Comparison of ENCODE assay signal across 8 cellular contexts in the genomic region with DNA sequence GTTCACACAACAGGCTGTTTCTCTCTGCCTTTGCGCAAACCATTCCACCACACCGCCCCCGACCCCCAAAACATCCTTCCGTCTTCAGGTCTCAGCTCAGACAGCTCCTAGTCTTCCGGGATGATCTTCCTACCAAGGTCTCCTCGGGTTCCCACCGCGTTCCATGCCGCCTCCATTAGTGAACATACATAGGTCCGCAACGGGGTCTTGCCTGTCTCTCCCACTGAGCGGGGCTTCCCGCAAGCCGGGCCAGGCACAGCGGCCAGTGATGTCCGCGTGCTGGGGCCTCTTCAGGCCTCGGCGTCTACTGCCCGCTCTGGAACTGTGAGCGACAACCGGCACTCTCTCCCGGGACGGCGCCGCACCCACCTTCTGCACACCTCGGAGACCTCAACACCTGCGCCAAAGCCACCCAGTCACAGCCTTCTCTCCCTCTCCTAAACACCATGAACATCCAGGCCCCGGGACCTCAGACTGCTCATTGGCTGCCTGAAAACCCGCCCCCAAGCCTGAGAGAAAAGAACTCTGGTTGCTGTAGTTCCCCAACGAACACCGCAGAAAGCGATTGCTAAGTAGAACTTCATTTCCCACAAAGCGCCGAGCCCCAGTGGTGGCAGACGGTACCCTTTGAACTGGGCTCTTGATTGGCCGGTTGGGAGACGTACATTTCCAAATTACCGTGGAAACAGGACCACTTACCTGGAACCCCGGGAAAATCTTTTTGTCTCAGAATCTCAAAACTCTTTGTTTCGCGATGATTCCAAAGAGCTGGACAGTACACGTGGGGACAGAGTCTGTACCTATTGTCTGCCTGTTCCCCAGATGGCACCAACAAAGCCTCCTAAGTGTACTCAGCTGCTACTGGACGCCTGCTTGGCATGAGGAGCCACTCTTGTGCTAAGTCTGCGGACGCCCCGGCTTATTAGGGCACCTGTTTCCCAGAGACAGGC. TPM values are rescaled to one million over a fixed set of nuclear protein-coding genes. Genes with fewer than 3 reads are reported as not detected.
DNase-seq lines count a peak whose midpoint lies in the region; ATAC-seq and TF ChIP-seq lines count a peak whose summit lies in the region.

No MANE protein-coding gene starts in this region.

- peak overlapping the region; percentile 55 for H3K27ac Mint-ChIP-seq in activated naive CD8-positive, alpha-beta T cell treated with anti-CD3 and anti-CD28 coated beads for 36 hours

- peak; percentile 99 for DNase-seq in DMS53 treated with DMSO at 0.1 percent for 48 hours (lab: John Stamatoyannopoulos, UW; ENCODE audit: unreplicated experiment)
- DNase-seq in Kasumi-1 (lab: John Stamatoyannopoulos, UW) = peak; percentile 94 to 96
- peak; percentile 92 for DNase-seq in SK-N-DZ (ENCODE audit: low spot score)
- DNase-seq in activated naive CD8-positive, alpha-beta T cell treated with anti-CD3 and anti-CD28 coated beads for 36 hours = peak; percentile 86
- DNase-seq in cardiac muscle cell (ENCODE audit: low read depth in 1 of 2, low spot score in 1 of 2) = peak; percentile 95
- peak; percentile 79 to 88 (median 83) for DNase-seq in ovary

- intact Hi-C loops in ovary (cut with DNase I) = no loop called here

- peak overlapping the region; percentile 56 for H3K4me3 ChIP-seq in cardiac muscle cell
- peak overlapping the region; percentile 73 for H3K4me3 ChIP-seq in ovary
- peak overlapping the region; percentile 73 for H3K4me3 ChIP-seq in thymus (ENCODE audit: low read length)

- peak; percentile 92 for ATAC-seq in GM21619 (IDR thresholded peaks at IDR 0.05; ENCODE audit: unreplicated experiment)

- no peak for TF ChIP-seq POLR2A in ovary (IDR thresholded peaks at IDR 0.05)

- H3K36me3 Mint-ChIP-seq in activated naive CD8-positive, alpha-beta T cell treated with anti-CD3 and anti-CD28 coated beads for 36 hours = peaks cover 14% of the 10 kb centered on the region

- H3K4me1 Mint-ChIP-seq in activated naive CD8-positive, alpha-beta T cell treated with anti-CD3 and anti-CD28 coated beads for 36 hours = peaks cover 10% of the 10 kb centered on the region

- H3K4me1 ChIP-seq in cardiac muscle cell (ENCODE audit: low read depth) = no peaks in the 10 kb centered on the region
- H3K4me1 ChIP-seq in ovary (ENCODE audit: insufficient read depth) = peaks cover 4% of the 10 kb centered on the region
- H3K4me1 ChIP-seq in thymus (ENCODE audit: control insufficient read depth, insufficient read depth, low read length) = peaks cover 11% of the 10 kb centered on the region

- TF ChIP-seq CTCF in cardiac muscle cell (IDR thresholded peaks at IDR 0.05; ENCODE audit: low read depth, low read length) (no peak), ovary (IDR thresholded peaks at IDR 0.05) (no peak)

- peak overlapping the region; percentile 47 for H3K27ac ChIP-seq in cardiac muscle cell
- peak overlapping the region in 1 of 2 donors; percentile 61 for H3K27ac ChIP-seq in ovary
- peak overlapping the region; percentile 74 for H3K27ac ChIP-seq in thymus (ENCODE audit: low read depth)

- 3 to 7% (median 4%) methylated on average over 47 of the region's 47 CpGs for WGBS in ovary, 3 donors
- WGBS in thymus = 11% methylated on average over 47 of the region's 47 CpGs

- peaks cover 14% of the 10 kb centered on the region for H3K36me3 ChIP-seq in cardiac muscle cell
- no peaks in the 10 kb centered on the region for H3K36me3 ChIP-seq in ovary
- H3K36me3 ChIP-seq in thymus (ENCODE audit: control insufficient read depth, insufficient read depth) = peaks cover 36% of the 10 kb centered on the region

- no peak for TF ChIP-seq EP300 in ovary (IDR thresholded peaks at IDR 0.05)

- no peaks in the 10 kb centered on the region for H3K27me3 Mint-ChIP-seq in activated naive CD8-positive, alpha-beta T cell treated with anti-CD3 and anti-CD28 coated beads for 36 hours

- H3K27me3 ChIP-seq in cardiac muscle cell = no peaks in the 10 kb centered on the region
- no peaks in the 10 kb centered on the region for H3K27me3 ChIP-seq in ovary
- no peaks in the 10 kb centered on the region for H3K27me3 ChIP-seq in thymus (ENCODE audit: control insufficient read depth, insufficient read depth)

- no peaks in the 10 kb centered on the region for H3K9me3 Mint-ChIP-seq in activated naive CD8-positive, alpha-beta T cell treated with anti-CD3 and anti-CD28 coated beads for 36 hours

- no peaks in the 10 kb centered on the region for H3K9me3 ChIP-seq in cardiac muscle cell (ENCODE audit: low read depth)
- no peaks in the 10 kb centered on the region for H3K9me3 ChIP-seq in ovary
- no peaks in the 10 kb centered on the region for H3K9me3 ChIP-seq in thymus (ENCODE audit: control insufficient read depth)

- no peak overlapping the region for H3K4me3 Mint-ChIP-seq in activated naive CD8-positive, alpha-beta T cell treated with anti-CD3 and anti-CD28 coated beads for 36 hours

RNA-seq across cellular contexts. Expression of a gene that starts 9.5 kb away (rescaled TPM):
- polyA plus RNA-seq in SK-N-DZ (2014; cell fraction: cytosol; rRNA removed) = 15.3 and 18.4 TPM in 2 replicates
- polyA plus RNA-seq in SK-N-DZ (2014; cell fraction: nucleus; rRNA removed) = 9.5 and 16.3 TPM in 2 replicates
- total RNA-seq in activated naive CD8-positive, alpha-beta T cell treated with anti-CD3 and anti-CD28 coated beads for 36 hours = 1 to 10 TPM; 3.8 to 4.9 TPM
- total RNA-seq in cardiac muscle cell (19.2 and 28.6 TPM in 2 replicates), ovary (10 to 100 TPM; 10.1 to 17.8 (median 13.4) TPM)
- polyA plus RNA-seq in cardiac muscle cell (22.0 and 31.4 TPM in 2 replicates), ovary (10 to 100 TPM; 18.1 to 31.0 TPM), thymus (19.0 TPM)

RNA-seq across cellular contexts. Expression of a gene that starts 21.8 kb away (rescaled TPM):
- polyA plus RNA-seq in SK-N-DZ (2014; cell fraction: cytosol; rRNA removed) = 434 and 468 TPM in 2 replicates
- polyA plus RNA-seq in SK-N-DZ (2014; cell fraction: nucleus; rRNA removed) = 167 and 185 TPM in 2 replicates
- 100 to 1,000 TPM; 925 to 936 TPM for total RNA-seq in activated naive CD8-positive, alpha-beta T cell treated with anti-CD3 and anti-CD28 coated beads for 36 hours
- total RNA-seq in cardiac muscle cell (109 and 140 TPM in 2 replicates), ovary (100 to 1,000 TPM; 218 to 494 (median 369) TPM)
- polyA plus RNA-seq in cardiac muscle cell (104 and 124 TPM in 2 replicates), ovary (100 to 1,000 TPM; 378 to 532 TPM), thymus (185 TPM)

RNA-seq across cellular contexts. Expression of a gene that starts 45.8 kb away (rescaled TPM):
- not detected in 2 replicates for polyA plus RNA-seq in SK-N-DZ (2014; cell fraction: cytosol; rRNA removed)
- not detected in 2 replicates for polyA plus RNA-seq in SK-N-DZ (2014; cell fraction: nucleus; rRNA removed)
- total RNA-seq in activated naive CD8-positive, alpha-beta T cell treated with anti-CD3 and anti-CD28 coated beads for 36 hours = not detected
- not detected in 2 replicates for total RNA-seq in cardiac muscle cell
- not detected in 2 replicates for polyA plus RNA-seq in cardiac muscle cell
- not detected for total RNA-seq in ovary
- polyA plus RNA-seq in ovary = not detected
- polyA plus RNA-seq in thymus = 0.46 TPM
